In the genomic region with DNA sequence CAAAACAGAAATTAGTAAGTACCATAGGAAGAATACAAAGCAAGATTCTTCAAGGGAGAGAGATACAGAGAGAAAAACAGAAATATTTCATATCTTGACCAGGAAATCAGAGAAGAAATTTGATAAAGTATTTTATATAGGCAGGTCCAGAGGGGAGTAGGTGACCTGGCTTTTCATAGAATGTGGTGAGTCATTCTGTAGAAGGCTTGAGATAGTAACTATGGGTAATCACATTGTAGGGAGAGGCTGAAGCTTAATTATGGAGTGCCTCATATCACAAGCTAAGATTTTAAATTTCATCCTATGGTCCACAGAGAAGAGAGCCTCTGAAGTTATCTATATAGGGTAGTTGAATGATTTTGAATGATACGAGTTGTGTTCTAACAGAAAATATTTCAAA, we compare ENCODE assay signal across 23 cellular contexts.
DNase-seq lines count a peak whose midpoint lies in the region; ATAC-seq, FAIRE-seq and TF ChIP-seq lines count a peak whose summit lies in the region.
"Had no signal": no experiment of that assay in that cellular context is flagged by ENCODE, and none has a peak within 500 bp of the region (broad histone marks: within the 10 kb centered on the region; RNA-seq: fewer than 3 reads in every experiment).

No MANE protein-coding gene starts in this region.

- H3K9me3 Mint-ChIP-seq in astrocyte (ENCODE audit: unreplicated experiment) = peaks cover 8% of the 10 kb centered on the region
- peaks cover 2% of the 10 kb centered on the region for H3K9me3 Mint-ChIP-seq in CD4-positive, alpha-beta T cell

- H4K20me1 ChIP-seq in PC-9 (ENCODE audit: insufficient read depth) (no peaks in the 10 kb centered on the region), astrocyte (ENCODE audit: insufficient read depth, low read length) (no peaks in the 10 kb centered on the region)
- H4K20me1 ChIP-seq: BLaER1 had no signal

- CTCF ChIA-PET in PC-9 (lab: Charles Lee) = no interaction called here
- CTCF ChIA-PET in CD4-positive, alpha-beta T cell (lab: Charles Lee) = no interaction called here

- H3K9me2 ChIP-seq in PC-9 (ENCODE audit: insufficient read depth) = no peaks in the 10 kb centered on the region

- peak; percentile 44 for ATAC-seq in omental fat pad (ENCODE audit: low FRiP score)
- ATAC-seq in CD4-positive, alpha-beta T cell (ENCODE audit: poor library complexity) = no peak
- ATAC-seq: CD8-positive, alpha-beta T cell; K562; Panc1 had no signal

- H3K27me3 Mint-ChIP-seq in astrocyte (ENCODE audit: low read depth, unreplicated experiment) = no peaks in the 10 kb centered on the region
- no peaks in the 10 kb centered on the region for H3K27me3 Mint-ChIP-seq in CD4-positive, alpha-beta T cell

- H3K4me3 ChIP-seq in PC-9 (no peak overlapping the region), astrocyte (ENCODE audit: insufficient read depth, low read depth, low read length) (no peak overlapping the region)
- H3K4me3 ChIP-seq: BLaER1, GM23248, K562 had no signal

- no peak overlapping the region for H3K9ac ChIP-seq in astrocyte (ENCODE audit: low read length)
- H3K9ac ChIP-seq: BLaER1, GM23248 had no signal

- H3F3A ChIP-seq in PC-9 (ENCODE audit: insufficient read depth, low read depth) = peaks cover 6% of the 10 kb centered on the region; the same call in 1 of the 2 replicates

- H3K27ac Mint-ChIP-seq in astrocyte (ENCODE audit: unreplicated experiment) = no peak overlapping the region
- H3K27ac Mint-ChIP-seq in CD4-positive, alpha-beta T cell = no peak overlapping the region
- H3K27ac Mint-ChIP-seq: CD8-positive, alpha-beta T cell; H9; HFFc6 had no signal

- H3K79me2 ChIP-seq in PC-9 (ENCODE audit: low read depth) (no peaks in the 10 kb centered on the region), astrocyte (ENCODE audit: insufficient read depth, low read length) (no peaks in the 10 kb centered on the region)

- FAIRE-seq in astrocyte (lab: Jason Lieb, UNC) = no peak
- FAIRE-seq: GM12891, K562 had no signal

- H2AFZ ChIP-seq in PC-9 (no peak overlapping the region), astrocyte (ENCODE audit: low read depth, low read length) (no peak overlapping the region)
- H2AFZ ChIP-seq: GM23248 had no signal

- H3K9me3 ChIP-seq in PC-9 (ENCODE audit: insufficient read depth, low read depth) (no peaks in the 10 kb centered on the region), astrocyte (ENCODE audit: insufficient read depth, low read depth, low read length) (no peaks in the 10 kb centered on the region)
- no peaks in the 10 kb centered on the region for H3K9me3 ChIP-seq in CD4-positive, alpha-beta T cell (ENCODE audit: control insufficient read depth, low read length)
- H3K9me3 ChIP-seq: BLaER1 had no signal

- no TSS peak for BruUV-seq in PC-9 (replicated peaks; lab: Mats Ljungman, UMichigan)

- H3K4me2 ChIP-seq in PC-9 (no peak overlapping the region; the same call in 1 of the 2 replicates), astrocyte (ENCODE audit: low read length) (no peak overlapping the region)
- H3K4me2 ChIP-seq: BLaER1 had no signal

- peak; percentile 39 for DNase-seq in HT1080 (ENCODE audit: low read depth)
- peak in 1 of 2 experiments; percentile 56 for DNase-seq in PC-9
- peak; percentile 14 for DNase-seq in astrocyte (ENCODE audit: low read depth)
- no peak for DNase-seq in omental fat pad (ENCODE audit: low spot score)
- no peak for DNase-seq in NCI-H774 (lab: John Stamatoyannopoulos, UW)
- DNase-seq in CD4-positive, alpha-beta T cell = no peak
- no peak for DNase-seq in NCI-H1092 treated with DMSO at 0.1 percent for 48 hours (lab: John Stamatoyannopoulos, UW)
- DNase-seq: ACHN; Calu3; CD8-positive, alpha-beta T cell; DMS153; GM23248; H9; HFFc6; MM.1S; NCI-H1105; NCI-H2029 treated with DMSO at 0.1 percent for 48 hours; NCI-H2171 treated with DMSO at 0.1 percent for 48 hours; NCI-H526 treated with DMSO at 0.1 percent for 48 hours had no signal

- no peak for TF ChIP-seq CTCF in PC-9 (conservative IDR thresholded peaks at IDR 0.05)
- no peak for TF ChIP-seq CTCF in astrocyte (IDR thresholded peaks at IDR 0.05; ENCODE audit: insufficient read depth, low read depth, low read length)
- TF ChIP-seq CTCF in omental fat pad (IDR thresholded peaks at IDR 0.05) = no peak
- TF ChIP-seq CTCF in CD4-positive, alpha-beta T cell (IDR thresholded peaks at IDR 0.05) = no peak

- intact Hi-C loops in PC-9 (cut with micrococcal nuclease; ENCODE audit: unreplicated experiment) = loop anchor here (2.0 kb wide), 1 partner anchor 54 kb away; no protein-coding TSS in a partner anchor
- intact Hi-C loops in CD4-positive, alpha-beta T cell (cut with DNase I, micrococcal nuclease) = no loop called here

- H3K4me1 ChIP-seq in PC-9 (replicated peaks; ENCODE audit: insufficient read depth) (peaks cover 19% of the 10 kb centered on the region), astrocyte (ENCODE audit: insufficient read depth, low read length) (peaks cover 7% of the 10 kb centered on the region)
- H3K4me1 ChIP-seq: BLaER1 had no signal

- no peak overlapping the region for H3K4me3 Mint-ChIP-seq in astrocyte (ENCODE audit: unreplicated experiment)
- H3K4me3 Mint-ChIP-seq in CD4-positive, alpha-beta T cell = no peak overlapping the region
- H3K4me3 Mint-ChIP-seq: CD8-positive, alpha-beta T cell; H9; HFFc6 had no signal

- no peaks in the 10 kb centered on the region for H3K36me3 Mint-ChIP-seq in astrocyte (ENCODE audit: low read depth, unreplicated experiment)
- H3K36me3 Mint-ChIP-seq in CD4-positive, alpha-beta T cell (ENCODE audit: low read depth) = no peaks in the 10 kb centered on the region
- H3K36me3 Mint-ChIP-seq: CD8-positive, alpha-beta T cell had no signal

- POLR2A ChIA-PET in PC-9 (lab: Charles Lee; ENCODE audit: unreplicated experiment) = no interaction called here
- POLR2A ChIA-PET in CD4-positive, alpha-beta T cell (lab: Charles Lee) = no interaction called here

- H3K27ac ChIP-seq in PC-9 (peak overlapping the region; percentile 67), astrocyte (ENCODE audit: low read depth, low read length) (no peak overlapping the region)
- no peak overlapping the region for H3K27ac ChIP-seq in CD4-positive, alpha-beta T cell (ENCODE audit: low read depth, low read length)
- H3K27ac ChIP-seq: BLaER1, GM23248 had no signal

- H3K36me3 ChIP-seq in PC-9 (ENCODE audit: low read depth) = no peaks in the 10 kb centered on the region
- H3K36me3 ChIP-seq in astrocyte (ENCODE audit: insufficient read depth, low read length) = no peaks in the 10 kb centered on the region
- H3K36me3 ChIP-seq: BLaER1 had no signal

- peaks cover 9% of the 10 kb centered on the region for H3K4me1 Mint-ChIP-seq in astrocyte (ENCODE audit: low read depth, unreplicated experiment)
- H3K4me1 Mint-ChIP-seq in CD4-positive, alpha-beta T cell (ENCODE audit: low read depth) = no peaks in the 10 kb centered on the region
- H3K4me1 Mint-ChIP-seq: H9 had no signal

- H3K27me3 ChIP-seq in PC-9 (ENCODE audit: insufficient read depth, low read depth) (no peaks in the 10 kb centered on the region), astrocyte (ENCODE audit: insufficient read depth, low read length) (no peaks in the 10 kb centered on the region)
- H3K27me3 ChIP-seq in CD4-positive, alpha-beta T cell (ENCODE audit: control insufficient read depth, insufficient read depth, low read length) = no peaks in the 10 kb centered on the region
- H3K27me3 ChIP-seq: BLaER1 had no signal

Comparison
In these comparisons a context has a peak if more than half of its experiments do, and no peak if none do; other contexts are left out.
1. DNase-seq: peak in HT1080 (single experiment) and astrocyte (single experiment); none in omental fat pad (single experiment), NCI-H774 (single experiment), CD4-positive, alpha-beta T cell (0 of 10) and NCI-H1092 treated with DMSO at 0.1 percent for 48 hours (single experiment).